In the genomic region with DNA sequence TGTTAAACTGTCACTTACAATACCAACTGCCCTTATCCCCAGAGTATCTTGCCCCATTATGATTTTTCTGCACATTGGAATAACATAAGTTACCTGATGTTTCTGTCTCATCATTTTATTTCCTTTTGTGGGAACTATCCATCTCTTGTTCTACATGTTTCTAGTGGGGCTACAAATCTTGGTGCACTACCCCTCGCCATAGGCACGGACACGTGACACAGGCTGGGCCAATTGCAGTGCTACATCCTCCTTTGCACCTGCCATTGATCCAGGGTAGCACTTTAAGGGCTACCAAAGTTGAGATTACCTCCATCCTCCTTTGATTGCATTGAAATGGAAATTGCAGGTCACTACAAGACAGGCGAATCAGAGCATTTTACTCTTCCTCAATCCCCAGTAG, we compare ENCODE assay signal across 16 cellular contexts. TPM values are rescaled to one million over a fixed set of nuclear protein-coding genes. Genes with fewer than 3 reads are reported as not detected.
DNase-seq lines count a peak whose midpoint lies in the region; ATAC-seq and TF ChIP-seq lines count a peak whose summit lies in the region.
"Had no signal": no experiment of that assay in that cellular context is flagged by ENCODE, and none has a peak within 500 bp of the region (broad histone marks: within the 10 kb centered on the region; RNA-seq: fewer than 3 reads in every experiment).

No MANE protein-coding gene starts in this region.

- no peak overlapping the region for H3K4me3 Mint-ChIP-seq in WTC11
- H3K4me3 Mint-ChIP-seq in stimulated activated memory B cell treated with anti-CD40 and anti-IgM and Interleukin-4, amounts not matched to agents 10 μg/mL and 1 μg/mL and 100 μg/mL, for 72 hours: no peak overlapping the region
- H3K4me3 Mint-ChIP-seq: activated naive CD8-positive, alpha-beta T cell treated with anti-CD3 and anti-CD28 coated beads for 36 hours; CD4-positive, CD25-positive, alpha-beta regulatory T cell; memory B cell had no signal

- H3K27me3 Mint-ChIP-seq in WTC11 (ENCODE audit: low read depth): peaks cover 76% of the 10 kb centered on the region
- peaks cover 32% of the 10 kb centered on the region for H3K27me3 Mint-ChIP-seq in stimulated activated memory B cell treated with anti-CD40 and anti-IgM and Interleukin-4, amounts not matched to agents 10 μg/mL and 1 μg/mL and 100 μg/mL, for 72 hours
- H3K27me3 Mint-ChIP-seq: activated naive CD8-positive, alpha-beta T cell treated with anti-CD3 and anti-CD28 coated beads for 36 hours had no signal

- H3K27me3 ChIP-seq in thyroid gland: no peaks in the 10 kb centered on the region
- H3K27me3 ChIP-seq: tibial artery had no signal

- H3K4me1 Mint-ChIP-seq in WTC11: no peaks in the 10 kb centered on the region
- H3K4me1 Mint-ChIP-seq in stimulated activated memory B cell treated with anti-CD40 and anti-IgM and Interleukin-4, amounts not matched to agents 10 μg/mL and 1 μg/mL and 100 μg/mL, for 72 hours: no peaks in the 10 kb centered on the region
- H3K4me1 Mint-ChIP-seq: activated naive CD8-positive, alpha-beta T cell treated with anti-CD3 and anti-CD28 coated beads for 36 hours; CD4-positive, CD25-positive, alpha-beta regulatory T cell had no signal

- TF ChIP-seq CTCF in WTC11 (IDR thresholded peaks at IDR 0.05) (no peak), thyroid gland (IDR thresholded peaks at IDR 0.05) (no peak)

- DNase-seq in COLO668 (lab: John Stamatoyannopoulos, UW; ENCODE audit: unreplicated experiment): peak; percentile 22
- peak; percentile 61 for DNase-seq in ELR (ENCODE audit: low read depth)
- DNase-seq in NCI-H524 treated with DMSO at 0.1 percent for 48 hours (lab: John Stamatoyannopoulos, UW): peak; percentile 24
- DNase-seq in WTC11 (ENCODE audit: low spot score): no peak
- DNase-seq in effector CD4-positive, alpha-beta T cell: no peak
- no peak for DNase-seq in thyroid gland
- DNase-seq: activated naive CD8-positive, alpha-beta T cell treated with anti-CD3 and anti-CD28 coated beads for 36 hours; CD4-positive, CD25-positive, alpha-beta regulatory T cell; central memory CD4-positive, alpha-beta T cell; NCI-H1105 treated with DMSO at 0.1 percent for 48 hours; occipital lobe; tibial artery had no signal

- H3K36me3 ChIP-seq in thyroid gland: no peaks in the 10 kb centered on the region
- H3K36me3 ChIP-seq: tibial artery had no signal

- POLR2A ChIA-PET in WTC11 (lab: Charles Lee): no interaction called here

- no peak overlapping the region for H3K4me3 ChIP-seq in thyroid gland (replicated peaks in 1 of 3)
- H3K4me3 ChIP-seq: smooth muscle cell, tibial artery had no signal

- intact Hi-C loops in thyroid gland (cut with DNase I): no loop called here

- no peaks in the 10 kb centered on the region for H3K9me3 ChIP-seq in thyroid gland

- WGBS in thyroid gland, 2 donors: 75 to 83% methylated on average over 4 of the region's 4 CpGs

- H3K27ac ChIP-seq in thyroid gland: no peak overlapping the region
- H3K27ac ChIP-seq: tibial artery had no signal

- H3K27ac Mint-ChIP-seq in WTC11: no peak overlapping the region
- no peak overlapping the region for H3K27ac Mint-ChIP-seq in stimulated activated memory B cell treated with anti-CD40 and anti-IgM and Interleukin-4, amounts not matched to agents 10 μg/mL and 1 μg/mL and 100 μg/mL, for 72 hours
- H3K27ac Mint-ChIP-seq: activated naive CD8-positive, alpha-beta T cell treated with anti-CD3 and anti-CD28 coated beads for 36 hours; memory B cell had no signal

- ATAC-seq in WTC11: peak; percentile 60
- ATAC-seq in GM18502 (IDR thresholded peaks at IDR 0.05; ENCODE audit: poor library complexity, unreplicated experiment): no peak
- ATAC-seq in stimulated activated memory B cell treated with anti-CD40 and anti-IgM and Interleukin-4, amounts not matched to agents 10 μg/mL and 1 μg/mL and 100 μg/mL, for 72 hours: no peak

- TF ChIP-seq POLR2A in thyroid gland (IDR thresholded peaks at IDR 0.05): no peak

- CTCF ChIA-PET in WTC11 (lab: Charles Lee): no interaction called here

- peaks cover 28% of the 10 kb centered on the region for H3K9me3 Mint-ChIP-seq in WTC11
- peaks cover 8% of the 10 kb centered on the region for H3K9me3 Mint-ChIP-seq in stimulated activated memory B cell treated with anti-CD40 and anti-IgM and Interleukin-4, amounts not matched to agents 10 μg/mL and 1 μg/mL and 100 μg/mL, for 72 hours
- H3K9me3 Mint-ChIP-seq: activated naive CD8-positive, alpha-beta T cell treated with anti-CD3 and anti-CD28 coated beads for 36 hours had no signal

- no peaks in the 10 kb centered on the region for H3K4me1 ChIP-seq in thyroid gland
- H3K4me1 ChIP-seq: tibial artery had no signal

- peaks cover 4% of the 10 kb centered on the region; the same call in 1 of the 2 replicates for H3K36me3 Mint-ChIP-seq in WTC11
- no peaks in the 10 kb centered on the region for H3K36me3 Mint-ChIP-seq in stimulated activated memory B cell treated with anti-CD40 and anti-IgM and Interleukin-4, amounts not matched to agents 10 μg/mL and 1 μg/mL and 100 μg/mL, for 72 hours
- H3K36me3 Mint-ChIP-seq: activated naive CD8-positive, alpha-beta T cell treated with anti-CD3 and anti-CD28 coated beads for 36 hours; CD4-positive, CD25-positive, alpha-beta regulatory T cell had no signal

TF ChIP-seq in WTC11, 78 proteins besides CTCF, POLR2A, EP300 and RAD21 (continues in another document):
- TF ChIP-seq ELF4 (CRISPR knock-in tag; IDR thresholded peaks at IDR 0.05; ENCODE audit: low read depth) (no peak), OVOL2 (CRISPR knock-in tag; IDR thresholded peaks at IDR 0.05; ENCODE audit: borderline replicate concordance) (no peak), JUN (CRISPR knock-in tag; IDR thresholded peaks at IDR 0.05) (no peak)
- TF ChIP-seq, protein P1, sequence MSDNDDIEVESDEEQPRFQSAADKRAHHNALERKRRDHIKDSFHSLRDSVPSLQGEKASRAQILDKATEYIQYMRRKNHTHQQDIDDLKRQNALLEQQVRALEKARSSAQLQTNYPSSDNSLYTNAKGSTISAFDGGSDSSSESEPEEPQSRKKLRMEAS (CRISPR knock-in tag; IDR thresholded peaks at IDR 0.05): no peak
- TF ChIP-seq, protein P2, sequence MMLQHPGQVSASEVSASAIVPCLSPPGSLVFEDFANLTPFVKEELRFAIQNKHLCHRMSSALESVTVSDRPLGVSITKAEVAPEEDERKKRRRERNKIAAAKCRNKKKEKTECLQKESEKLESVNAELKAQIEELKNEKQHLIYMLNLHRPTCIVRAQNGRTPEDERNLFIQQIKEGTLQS (CRISPR knock-in tag; conservative IDR thresholded peaks at IDR 0.05): no peak
- TF ChIP-seq, protein P3, sequence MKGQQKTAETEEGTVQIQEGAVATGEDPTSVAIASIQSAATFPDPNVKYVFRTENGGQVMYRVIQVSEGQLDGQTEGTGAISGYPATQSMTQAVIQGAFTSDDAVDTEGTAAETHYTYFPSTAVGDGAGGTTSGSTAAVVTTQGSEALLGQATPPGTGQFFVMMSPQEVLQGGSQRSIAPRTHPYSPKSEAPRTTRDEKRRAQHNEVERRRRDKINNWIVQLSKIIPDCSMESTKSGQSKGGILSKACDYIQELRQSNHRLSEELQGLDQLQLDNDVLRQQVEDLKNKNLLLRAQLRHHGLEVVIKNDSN (CRISPR knock-in tag; IDR thresholded peaks at IDR 0.05): peak; percentile 84
- TF ChIP-seq, protein P4, sequence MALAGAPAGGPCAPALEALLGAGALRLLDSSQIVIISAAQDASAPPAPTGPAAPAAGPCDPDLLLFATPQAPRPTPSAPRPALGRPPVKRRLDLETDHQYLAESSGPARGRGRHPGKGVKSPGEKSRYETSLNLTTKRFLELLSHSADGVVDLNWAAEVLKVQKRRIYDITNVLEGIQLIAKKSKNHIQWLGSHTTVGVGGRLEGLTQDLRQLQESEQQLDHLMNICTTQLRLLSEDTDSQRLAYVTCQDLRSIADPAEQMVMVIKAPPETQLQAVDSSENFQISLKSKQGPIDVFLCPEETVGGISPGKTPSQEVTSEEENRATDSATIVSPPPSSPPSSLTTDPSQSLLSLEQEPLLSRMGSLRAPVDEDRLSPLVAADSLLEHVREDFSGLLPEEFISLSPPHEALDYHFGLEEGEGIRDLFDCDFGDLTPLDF (CRISPR knock-in tag; IDR thresholded peaks at IDR 0.05): no peak
- TF ChIP-seq, protein P5, sequence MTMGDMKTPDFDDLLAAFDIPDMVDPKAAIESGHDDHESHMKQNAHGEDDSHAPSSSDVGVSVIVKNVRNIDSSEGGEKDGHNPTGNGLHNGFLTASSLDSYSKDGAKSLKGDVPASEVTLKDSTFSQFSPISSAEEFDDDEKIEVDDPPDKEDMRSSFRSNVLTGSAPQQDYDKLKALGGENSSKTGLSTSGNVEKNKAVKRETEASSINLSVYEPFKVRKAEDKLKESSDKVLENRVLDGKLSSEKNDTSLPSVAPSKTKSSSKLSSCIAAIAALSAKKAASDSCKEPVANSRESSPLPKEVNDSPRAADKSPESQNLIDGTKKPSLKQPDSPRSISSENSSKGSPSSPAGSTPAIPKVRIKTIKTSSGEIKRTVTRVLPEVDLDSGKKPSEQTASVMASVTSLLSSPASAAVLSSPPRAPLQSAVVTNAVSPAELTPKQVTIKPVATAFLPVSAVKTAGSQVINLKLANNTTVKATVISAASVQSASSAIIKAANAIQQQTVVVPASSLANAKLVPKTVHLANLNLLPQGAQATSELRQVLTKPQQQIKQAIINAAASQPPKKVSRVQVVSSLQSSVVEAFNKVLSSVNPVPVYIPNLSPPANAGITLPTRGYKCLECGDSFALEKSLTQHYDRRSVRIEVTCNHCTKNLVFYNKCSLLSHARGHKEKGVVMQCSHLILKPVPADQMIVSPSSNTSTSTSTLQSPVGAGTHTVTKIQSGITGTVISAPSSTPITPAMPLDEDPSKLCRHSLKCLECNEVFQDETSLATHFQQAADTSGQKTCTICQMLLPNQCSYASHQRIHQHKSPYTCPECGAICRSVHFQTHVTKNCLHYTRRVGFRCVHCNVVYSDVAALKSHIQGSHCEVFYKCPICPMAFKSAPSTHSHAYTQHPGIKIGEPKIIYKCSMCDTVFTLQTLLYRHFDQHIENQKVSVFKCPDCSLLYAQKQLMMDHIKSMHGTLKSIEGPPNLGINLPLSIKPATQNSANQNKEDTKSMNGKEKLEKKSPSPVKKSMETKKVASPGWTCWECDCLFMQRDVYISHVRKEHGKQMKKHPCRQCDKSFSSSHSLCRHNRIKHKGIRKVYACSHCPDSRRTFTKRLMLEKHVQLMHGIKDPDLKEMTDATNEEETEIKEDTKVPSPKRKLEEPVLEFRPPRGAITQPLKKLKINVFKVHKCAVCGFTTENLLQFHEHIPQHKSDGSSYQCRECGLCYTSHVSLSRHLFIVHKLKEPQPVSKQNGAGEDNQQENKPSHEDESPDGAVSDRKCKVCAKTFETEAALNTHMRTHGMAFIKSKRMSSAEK (CRISPR knock-in tag; IDR thresholded peaks at IDR 0.05; ENCODE audit: borderline replicate concordance): no peak

RNA-seq across cellular contexts. Expression of a gene that starts 14.2 kb away (rescaled TPM):
- 5.5 to 6.8 TPM (median 6.3 TPM) in 3 replicates for total RNA-seq in WTC11 (2021)
- total RNA-seq in thyroid gland: 10 to 100 TPM in 1 of 4 donors, 1 to 10 TPM in 3; 2.8 to 17.2 (median 8.6) TPM
- total RNA-seq: CD4-positive, CD25-positive, alpha-beta regulatory T cell had no signal

RNA-seq across cellular contexts. Expression of a gene that starts 40.1 kb away (rescaled TPM):
- total RNA-seq in WTC11 (2021): 5.3 to 7.1 TPM (median 6.6 TPM) in 3 replicates
- total RNA-seq in thyroid gland: 10 to 100 TPM; 34.2 to 47.0 (median 39.7) TPM

Comparison
In these comparisons a context has a peak if more than half of its experiments do, and no peak if none do; other contexts are left out.
1. DNase-seq: peak in COLO668 (single experiment), ELR (single experiment) and NCI-H524 treated with DMSO at 0.1 percent for 48 hours (single experiment); none in WTC11 (single experiment), effector CD4-positive, alpha-beta T cell (single experiment) and thyroid gland (0 of 2).